In genomic region chr19:10006752-10007323, GRCh38 we compare ENCODE assay signal across 15 cellular contexts. TPM values are rescaled to one million over a fixed set of nuclear protein-coding genes. Genes with fewer than 3 reads are reported as not detected.
DNase-seq lines count a peak whose midpoint lies in the region; ATAC-seq, FAIRE-seq and TF ChIP-seq lines count a peak whose summit lies in the region.
"Had no signal": no experiment of that assay in that cellular context is flagged by ENCODE, and none has a peak within 500 bp of the region (broad histone marks: within the 10 kb centered on the region; RNA-seq: fewer than 3 reads in every experiment).

No MANE protein-coding gene starts in this region.

- H3K27ac ChIP-seq in HepG2 (ENCODE audit: extremely low read length, insufficient read depth, low read length) (no peak overlapping the region), right lobe of liver (no peak overlapping the region), duodenal mucosa (ENCODE audit: low read depth, low read length) (peak overlapping the region; percentile 56), parathyroid adenoma (peak overlapping the region; percentile 36), vagina (peak overlapping the region; percentile 92)

- CTCF ChIA-PET in HepG2 (lab: Yijun Ruan, JAX; ENCODE audit: low intra/inter-chr PET ratio, low total read pairs), result no interaction called here

- no peaks in the 10 kb centered on the region for H3K36me3 ChIP-seq in HepG2 (replicated peaks in 1 of 2; ENCODE audit: control insufficient read depth in 1 of 2, insufficient read depth in 2 of 2, low read length in 2 of 2)
- H3K36me3 ChIP-seq in right lobe of liver, result no peaks in the 10 kb centered on the region
- no peaks in the 10 kb centered on the region for H3K36me3 ChIP-seq in duodenal mucosa (ENCODE audit: control insufficient read depth in 1 of 2, insufficient read depth in 2 of 2, low read length in 2 of 2)
- no peaks in the 10 kb centered on the region for H3K36me3 ChIP-seq in parathyroid adenoma (ENCODE audit: control insufficient read depth, insufficient read depth, low read length)
- H3K36me3 ChIP-seq in vagina, result no peaks in the 10 kb centered on the region

- H3K4me1 ChIP-seq in HepG2 (ENCODE audit: insufficient read depth, low read length) (peaks cover 8% of the 10 kb centered on the region), right lobe of liver (peaks cover 0 to 7% (median under 1%) of the 10 kb centered on the region in 4 donors), duodenal mucosa (ENCODE audit: control insufficient read depth in 1 of 2, insufficient read depth in 2 of 2, low read length in 2 of 2) (peaks cover 5 to 7% of the 10 kb centered on the region in 2 donors), parathyroid adenoma (peaks cover 4% of the 10 kb centered on the region), vagina (peaks cover 71% of the 10 kb centered on the region)

- H3K4me3 ChIP-seq in HepG2 (replicated peaks in 1 of 3; ENCODE audit: insufficient read depth in 1 of 3, low read depth in 2 of 3, low read length in 3 of 3), result no peak overlapping the region
- H3K4me3 ChIP-seq in right lobe of liver, result no peak overlapping the region
- H3K4me3 ChIP-seq in duodenal mucosa (ENCODE audit: low read depth in 1 of 2, low read length in 2 of 2), result no peak overlapping the region
- H3K4me3 ChIP-seq in parathyroid adenoma (ENCODE audit: low read depth, low read length), result no peak overlapping the region
- H3K4me3 ChIP-seq in vagina, result no peak overlapping the region

- intact Hi-C loops in HepG2 (cut with micrococcal nuclease; ENCODE audit: unreplicated experiment), result no loop called here
- intact Hi-C loops in right lobe of liver (cut with DNase I), result no loop called here
- intact Hi-C loops in vagina (cut with DNase I), result no loop called here

- ATAC-seq in HepG2 (no peak), right lobe of liver (no peak)

- H3K27me3 ChIP-seq in HepG2 (ENCODE audit: control insufficient read depth in 1 of 2, insufficient read depth in 2 of 2, low read length in 2 of 2) (peaks cover 0 to 36% of the 10 kb centered on the region in 2 experiments), right lobe of liver (no peaks in the 10 kb centered on the region), duodenal mucosa (ENCODE audit: control insufficient read depth in 1 of 2, insufficient read depth in 2 of 2, low read length in 2 of 2) (peaks cover 14 to 17% of the 10 kb centered on the region in 2 donors), parathyroid adenoma (ENCODE audit: control insufficient read depth, insufficient read depth, low read length) (no peaks in the 10 kb centered on the region), vagina (no peaks in the 10 kb centered on the region)

- TF ChIP-seq CTCF in HepG2 (CRISPR knock-in tag; IDR thresholded peaks at IDR 0.05) (no peak), right lobe of liver (IDR thresholded peaks at IDR 0.05) (no peak), parathyroid adenoma (IDR thresholded peaks at IDR 0.05) (no peak), vagina (IDR thresholded peaks at IDR 0.05) (no peak)

- H3K9ac ChIP-seq in HepG2 (ENCODE audit: insufficient read depth, low read depth, low read length) (no peak overlapping the region), duodenal mucosa (ENCODE audit: low read depth in 1 of 2, low read length in 2 of 2) (no peak overlapping the region), parathyroid adenoma (no peak overlapping the region)

- H4K20me1 ChIP-seq in HepG2 (ENCODE audit: insufficient read depth, low read length), result 0 out of 2 replicates have a peak, but pooled peaks cover 2% of the 10 kb centered on the region

- in situ Hi-C loops in HepG2 (cut with HindIII; ENCODE audit: extremely low pct_ligation_motif_present, low pct_unique_long_range_greater_than_20kb), result no loop called here

- no peak for DNase-seq in HepG2 (ENCODE audit: low spot score)
- no peak for DNase-seq in right lobe of liver
- no peak for DNase-seq in vagina (ENCODE audit: extremely low spot score in 2 of 2)
- no peak for DNase-seq in AG20443 (ENCODE audit: low spot score)
- DNase-seq in OCI-M1 (lab: John Stamatoyannopoulos, UW), result no peak
- DNase-seq in activated gamma-delta T cell (lab: John Stamatoyannopoulos, UW), result no peak
- DNase-seq: Kasumi-1; NCI-H2081; occipital lobe; SIG-M5; stimulated activated CD8-positive, alpha-beta memory T cell treated with anti-CD3 and anti-CD28 coated beads, Interleukin-4, amount 100 ng/mL, for 48 hours had no signal

- BruUV-seq in HepG2 (replicated peaks; lab: Mats Ljungman, UMichigan), result no TSS peak

- no peak overlapping the region for H2AFZ ChIP-seq in HepG2 (ENCODE audit: low read length)
- H2AFZ ChIP-seq in parathyroid adenoma, result no peak overlapping the region

- POLR2A ChIA-PET in HepG2 (lab: Yijun Ruan, JAX), result no interaction called here

- no peak for TF ChIP-seq RAD21 in HepG2 (CRISPR knock-in tag; IDR thresholded peaks at IDR 0.05)

- no peaks in the 10 kb centered on the region for H3K79me2 ChIP-seq in HepG2 (ENCODE audit: insufficient read depth, low read length)
- H3K79me2 ChIP-seq in parathyroid adenoma, result no peaks in the 10 kb centered on the region

- H3K9me3 ChIP-seq in HepG2 (ENCODE audit: low read length) (no peaks in the 10 kb centered on the region), right lobe of liver (no peaks in the 10 kb centered on the region), duodenal mucosa (ENCODE audit: control insufficient read depth in 1 of 2, low read length in 2 of 2) (no peaks in the 10 kb centered on the region), parathyroid adenoma (ENCODE audit: control insufficient read depth, low read length) (no peaks in the 10 kb centered on the region), vagina (no peaks in the 10 kb centered on the region)

- H3K4me2 ChIP-seq in HepG2 (ENCODE audit: low read depth, low read length) (no peak overlapping the region), parathyroid adenoma (ENCODE audit: low read length) (no peak overlapping the region)

- TF ChIP-seq POLR2A in HepG2 (IDR thresholded peaks at IDR 0.05; ENCODE audit: insufficient read depth in 1 of 2, low read depth in 2 of 2, low read length in 2 of 2), result no peak
- TF ChIP-seq POLR2A in right lobe of liver (IDR thresholded peaks at IDR 0.05), result no peak
- TF ChIP-seq POLR2A in vagina (IDR thresholded peaks at IDR 0.05), result no peak

- no peak for FAIRE-seq in HepG2 (lab: Jason Lieb, UNC)
- FAIRE-seq: endometrium, GM12892 had no signal

- TF ChIP-seq EP300 in HepG2 (IDR thresholded peaks at IDR 0.05; ENCODE audit: low read depth in 2 of 2, low read length in 2 of 2), result no peak
- no peak for TF ChIP-seq EP300 in HepG2 (CRISPR knock-in tag; IDR thresholded peaks at IDR 0.05; ENCODE audit: borderline replicate concordance)

TF ChIP-seq in HepG2, 621 proteins besides CTCF, POLR2A, EP300 and RAD21 (continues in another document):
- peak; percentile 97 for TF ChIP-seq ZSCAN22 (CRISPR knock-in tag; IDR thresholded peaks at IDR 0.05)

RNA-seq across cellular contexts. Expression of gene COL5A3, which starts 3.5 kb away (rescaled TPM):
- 0.02 TPM in 1 of 2 replicates, not detected in the other for total RNA-seq in HepG2 (2016; rRNA removed; fragmentation: Illumina TruSeq; extraction: Trizol)
- total RNA-seq in HepG2 (2016; cell fraction: cytosol; rRNA removed; fragmentation: Illumina TruSeq; extraction: Trizol; ENCODE audit: low read depth), result not detected in 2 replicates
- total RNA-seq in HepG2 (2016; cell fraction: insoluble cytoplasmic fraction; rRNA removed; fragmentation: Illumina TruSeq; extraction: Trizol), result 0.02 TPM in 1 of 2 replicates, not detected in the other
- total RNA-seq in HepG2 (2016; cell fraction: membrane; rRNA removed; fragmentation: Illumina TruSeq; extraction: Trizol), result not detected in 2 replicates
- not detected in 2 replicates for total RNA-seq in HepG2 (2016; cell fraction: nucleus; rRNA removed; fragmentation: Illumina TruSeq; extraction: Trizol)
- 0.03 TPM in 1 of 2 replicates, not detected in the other for polyA plus RNA-seq in HepG2 (2011; rRNA removed)
- not detected in 2 replicates for polyA plus RNA-seq in HepG2 (2011; cell fraction: cytosol; rRNA removed)
- polyA plus RNA-seq in HepG2 (2011; cell fraction: nucleus; rRNA removed), result 0.07 and 0.11 TPM in 2 replicates
- polyA plus RNA-seq in HepG2 (2012), result not detected in 2 replicates
- polyA plus RNA-seq in HepG2 (2016; cell fraction: cytosol; fragmentation: Illumina TruSeq; extraction: Trizol; ENCODE audit: low read depth), result not detected in 2 replicates
- polyA plus RNA-seq in HepG2 (2016; cell fraction: insoluble cytoplasmic fraction; fragmentation: Illumina TruSeq; extraction: Trizol; ENCODE audit: low read depth), result not detected in 2 replicates
- polyA plus RNA-seq in HepG2 (2016; cell fraction: membrane; fragmentation: Illumina TruSeq; extraction: Trizol; ENCODE audit: low read depth), result not detected in 2 replicates
- polyA plus RNA-seq in HepG2 (2016; cell fraction: nucleus; fragmentation: Illumina TruSeq; extraction: Trizol; ENCODE audit: insufficient read depth, low read depth), result not detected in 2 replicates
- polyA minus RNA-seq in HepG2 (2011; rRNA and poly(A)+ RNA removed; ENCODE audit: low replicate concordance), result 0.16 TPM in 1 of 2 replicates, not detected in the other
- polyA minus RNA-seq in HepG2 (2011; cell fraction: cytosol; rRNA and poly(A)+ RNA removed), result not detected in 2 replicates
- polyA minus RNA-seq in HepG2 (2011; cell fraction: nucleus; rRNA and poly(A)+ RNA removed), result not detected in 2 replicates
- total RNA-seq in right lobe of liver, result 10 to 100 TPM in 2 of 6 experiments, 1 to 10 TPM in 4; 3.3 to 20.2 (median 9.4) TPM
- 13.3 TPM for total RNA-seq in vagina

RNA-seq across cellular contexts. Expression of gene RDH8, which starts 6.4 kb away (rescaled TPM):
- total RNA-seq in HepG2 (2016; rRNA removed; fragmentation: Illumina TruSeq; extraction: Trizol) (not detected in 2 replicates), right lobe of liver (not detected), vagina (not detected)
- total RNA-seq in HepG2 (2016; cell fraction: cytosol; rRNA removed; fragmentation: Illumina TruSeq; extraction: Trizol; ENCODE audit: low read depth), result not detected in 2 replicates
- not detected in 2 replicates for total RNA-seq in HepG2 (2016; cell fraction: insoluble cytoplasmic fraction; rRNA removed; fragmentation: Illumina TruSeq; extraction: Trizol)
- not detected in 2 replicates for total RNA-seq in HepG2 (2016; cell fraction: membrane; rRNA removed; fragmentation: Illumina TruSeq; extraction: Trizol)
- total RNA-seq in HepG2 (2016; cell fraction: nucleus; rRNA removed; fragmentation: Illumina TruSeq; extraction: Trizol), result not detected in 2 replicates
- polyA plus RNA-seq in HepG2 (2011; rRNA removed), result not detected in 2 replicates
- polyA plus RNA-seq in HepG2 (2011; cell fraction: cytosol; rRNA removed), result not detected in 2 replicates
- not detected in 2 replicates for polyA plus RNA-seq in HepG2 (2011; cell fraction: nucleus; rRNA removed)
- not detected in 2 replicates for polyA plus RNA-seq in HepG2 (2012)
- not detected in 2 replicates for polyA plus RNA-seq in HepG2 (2016; cell fraction: cytosol; fragmentation: Illumina TruSeq; extraction: Trizol; ENCODE audit: low read depth)
- polyA plus RNA-seq in HepG2 (2016; cell fraction: insoluble cytoplasmic fraction; fragmentation: Illumina TruSeq; extraction: Trizol; ENCODE audit: low read depth), result not detected in 2 replicates
- not detected in 2 replicates for polyA plus RNA-seq in HepG2 (2016; cell fraction: membrane; fragmentation: Illumina TruSeq; extraction: Trizol; ENCODE audit: low read depth)
- not detected in 2 replicates for polyA plus RNA-seq in HepG2 (2016; cell fraction: nucleus; fragmentation: Illumina TruSeq; extraction: Trizol; ENCODE audit: insufficient read depth, low read depth)
- not detected in 2 replicates for polyA minus RNA-seq in HepG2 (2011; rRNA and poly(A)+ RNA removed; ENCODE audit: low replicate concordance)
- not detected in 2 replicates for polyA minus RNA-seq in HepG2 (2011; cell fraction: cytosol; rRNA and poly(A)+ RNA removed)
- polyA minus RNA-seq in HepG2 (2011; cell fraction: nucleus; rRNA and poly(A)+ RNA removed), result not detected in 2 replicates
- total RNA-seq: occipital lobe had no signal

Comparison
In these comparisons a context has a peak if more than half of its experiments do, and no peak if none do; other contexts are left out.
1. RNA of gene COL5A3, which starts 3.5 kb away (total RNA-seq): 13.3 TPM in vagina (single experiment) and 3.3 to 20.2 TPM in right lobe of liver; 0.02 TPM in HepG2; every median in the first group is over 4 times any median in the second.
2. H3K27ac ChIP-seq: peak in duodenal mucosa (single experiment), parathyroid adenoma (single experiment) and vagina (single experiment); none in HepG2 (single experiment) and right lobe of liver (0 of 3).